In the genomic region with DNA sequence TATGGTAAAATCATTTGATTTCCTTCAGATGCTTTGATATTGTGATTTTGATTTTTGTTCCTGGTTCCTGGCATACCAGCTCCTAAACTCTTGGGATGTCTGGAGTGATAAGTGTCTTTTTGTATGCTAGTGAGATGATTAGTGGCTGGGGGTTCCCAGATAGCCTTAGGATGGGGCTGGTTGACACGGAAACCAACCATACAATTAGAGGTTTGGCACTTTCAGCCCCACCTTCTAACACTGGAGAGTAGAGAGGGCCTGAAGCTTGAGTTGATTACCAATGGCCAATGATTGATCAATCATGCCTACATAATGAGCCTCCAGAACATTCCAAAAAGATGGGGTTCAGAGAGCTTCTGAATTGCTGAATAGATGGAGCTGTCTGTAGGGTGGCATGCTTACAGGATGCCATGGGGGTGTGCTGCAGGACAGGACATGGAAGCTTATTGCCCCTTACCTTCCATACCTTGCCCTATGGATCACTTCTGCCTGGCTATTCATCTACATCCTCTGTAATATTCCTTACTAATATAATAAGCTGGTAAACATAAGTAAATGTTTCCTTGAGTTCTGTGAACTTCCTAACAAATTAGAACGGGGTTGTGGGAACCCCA, we compare ENCODE assay signal across 18 cellular contexts. TPM values are rescaled to one million over a fixed set of nuclear protein-coding genes. Genes with fewer than 3 reads are reported as not detected.
"Had no signal": no experiment of that assay in that cellular context is flagged by ENCODE, and none has a peak within 500 bp of the region (broad histone marks: within the 10 kb centered on the region; RNA-seq: fewer than 3 reads in every experiment).

No MANE protein-coding gene starts in this region.

- H3K27ac ChIP-seq: brain microvascular endothelial cell, heart left ventricle, sigmoid colon, spleen, suprapubic skin had no signal

- H3K27me3 ChIP-seq: brain microvascular endothelial cell, heart left ventricle, sigmoid colon, spleen, suprapubic skin had no signal

- FAIRE-seq: islet of Langerhans had no signal

- H3K36me3 ChIP-seq: brain microvascular endothelial cell, heart left ventricle, sigmoid colon, spleen, suprapubic skin had no signal

- ATAC-seq: activated CD8-positive, alpha-beta T cell treated with anti-CD3 and anti-CD28 coated beads, Interleukin-2, amount 10 ng/mL, durations not matched to agents 7 days and 5 days; heart left ventricle; left colon had no signal

- H3K9me3 ChIP-seq: heart left ventricle, sigmoid colon, spleen, suprapubic skin had no signal

- DNase-seq: activated B cell treated with CpG ODN at 0.5 μM for 24 hours; activated CD4-positive, alpha-beta T cell treated with anti-CD3 and anti-CD28 coated beads, Interleukin-2, amount 10 ng/mL, durations not matched to agents 24 days and 14 days; activated CD8-positive, alpha-beta memory T cell treated with anti-CD3 and anti-CD28 coated beads, Interleukin-2, amount 50 U/mL, for 48 hours; activated CD8-positive, alpha-beta T cell treated with anti-CD3 and anti-CD28 coated beads, Interleukin-2, amount 10 ng/mL, durations not matched to agents 7 days and 5 days; activated gamma-delta T cell treated with Interleukin-2 at 50 U/mL for 16 hours; activated naive CD8-positive, alpha-beta T cell treated with anti-CD3 and anti-CD28 coated beads, Interleukin-2, amount 10 ng/mL, durations not matched to agents 7 days and 5 days; brain microvascular endothelial cell; effector memory CD4-positive, alpha-beta T cell; foreskin melanocyte; heart left ventricle; left colon; midbrain; sigmoid colon; spleen had no signal

- H3K4me1 ChIP-seq: heart left ventricle, sigmoid colon, spleen, suprapubic skin had no signal

- H3K4me3 ChIP-seq: heart left ventricle, lung, sigmoid colon, spleen, suprapubic skin had no signal

RNA-seq across cellular contexts. Expression of a gene that starts 46.8 kb away (rescaled TPM):
- total RNA-seq: activated B cell treated with CpG ODN at 0.5 μM for 24 hours; activated CD4-positive, alpha-beta T cell treated with anti-CD3 and anti-CD28 coated beads, Interleukin-2, amount 10 ng/mL, durations not matched to agents 24 days and 14 days; activated CD8-positive, alpha-beta T cell treated with anti-CD3 and anti-CD28 coated beads, Interleukin-2, amount 10 ng/mL, durations not matched to agents 7 days and 5 days; activated naive CD8-positive, alpha-beta T cell treated with anti-CD3 and anti-CD28 coated beads, Interleukin-2, amount 10 ng/mL, durations not matched to agents 7 days and 5 days; pulmonary artery endothelial cell had no signal
